In genomic region chr3:112101946-112102345, GRCh38 we compare ENCODE assay signal across 16 cellular contexts. TPM values are rescaled to one million over a fixed set of nuclear protein-coding genes. Genes with fewer than 3 reads are reported as not detected.
DNase-seq lines count a peak whose midpoint lies in the region; ATAC-seq, FAIRE-seq and TF ChIP-seq lines count a peak whose summit lies in the region.
"Had no signal": no experiment of that assay in that cellular context is flagged by ENCODE, and none has a peak within 500 bp of the region (broad histone marks: within the 10 kb centered on the region; RNA-seq: fewer than 3 reads in every experiment).

No MANE protein-coding gene starts in this region.

- no peak for ATAC-seq in mucosa of descending colon
- ATAC-seq: body of pancreas had no signal

- H3K36me3 ChIP-seq in mucosa of descending colon (ENCODE audit: low read depth): no peaks in the 10 kb centered on the region

- H3K4me3 Mint-ChIP-seq in nephron progenitor cell: no peak overlapping the region
- H3K4me3 Mint-ChIP-seq: activated B cell treated with CpG ODN at 0.5 μM for 24 hours; activated T-cell treated with anti-CD3 and anti-CD28 coated beads, Interleukin-2, amount 50 U/mL, for 72 hours had no signal

- peaks cover 62% of the 10 kb centered on the region for H3K4me1 Mint-ChIP-seq in nephron progenitor cell

- peaks cover 5% of the 10 kb centered on the region for H3K4me1 ChIP-seq in mucosa of descending colon (ENCODE audit: low read depth)

- H3K9me3 ChIP-seq in mucosa of descending colon: no peaks in the 10 kb centered on the region
- H3K9me3 ChIP-seq: body of pancreas, stomach had no signal

- H3K4me3 ChIP-seq in mucosa of descending colon: no peak overlapping the region
- H3K4me3 ChIP-seq: body of pancreas, stomach had no signal

- intact Hi-C loops in mucosa of descending colon (cut with DNase I, micrococcal nuclease): no loop called here

- peak overlapping the region; percentile 81 for H3K27ac Mint-ChIP-seq in nephron progenitor cell
- H3K27ac Mint-ChIP-seq: activated B cell treated with CpG ODN at 0.5 μM for 24 hours; activated T-cell treated with anti-CD3 and anti-CD28 coated beads, Interleukin-2, amount 50 U/mL, for 72 hours had no signal

- FAIRE-seq in frontal cortex (lab: Jason Lieb, UNC): no peak
- FAIRE-seq: endometrium had no signal

- no peaks in the 10 kb centered on the region for H3K27me3 Mint-ChIP-seq in nephron progenitor cell (ENCODE audit: low read depth, poor library complexity)
- H3K27me3 Mint-ChIP-seq: activated B cell treated with CpG ODN at 0.5 μM for 24 hours had no signal

- peak; percentile 90 for DNase-seq in EH (ENCODE audit: low read depth)
- DNase-seq in NCI-H226: peak; percentile 84
- DNase-seq in dedifferentiated amniotic fluid mesenchymal stem cell (ENCODE audit: extremely low spot score): peak; percentile 15
- DNase-seq in nephron progenitor cell: no peak
- no peak for DNase-seq in activated CD4-positive, alpha-beta T cell treated with anti-CD3 and anti-CD28 coated beads for 4 hours
- no peak for DNase-seq in mucosa of descending colon
- DNase-seq in 8988T: no peak
- no peak for DNase-seq in frontal cortex (ENCODE audit: low spot score in 2 of 2)
- DNase-seq: activated B cell treated with CpG ODN at 0.5 μM for 24 hours; activated T-cell treated with anti-CD3 and anti-CD28 coated beads, Interleukin-2, amount 50 U/mL, for 72 hours; body of pancreas; NCI-H1048; SHP77; stimulated activated CD4-positive, alpha-beta T cell treated with anti-CD3 and anti-CD28 coated beads, Interleukin-4, amount 100 ng/mL, for 4 hours; stomach had no signal

- peaks cover 85% of the 10 kb centered on the region for H3K36me3 Mint-ChIP-seq in nephron progenitor cell (ENCODE audit: low read depth)

- no peak for TF ChIP-seq CTCF in nephron progenitor cell (IDR thresholded peaks at IDR 0.05)
- TF ChIP-seq CTCF in mucosa of descending colon (IDR thresholded peaks at IDR 0.05): no peak

- peaks cover 4% of the 10 kb centered on the region for H3K9me3 Mint-ChIP-seq in nephron progenitor cell
- H3K9me3 Mint-ChIP-seq: activated T-cell treated with anti-CD3 and anti-CD28 coated beads, Interleukin-2, amount 50 U/mL, for 72 hours had no signal

RNA-seq across cellular contexts. Expression of gene C3orf52, which starts 15.8 kb away (rescaled TPM):
- total RNA-seq in mucosa of descending colon (10 to 100 TPM; 22.6 to 49.9 (median 36.3) TPM), frontal cortex (0.41 TPM)

RNA-seq across cellular contexts. Expression of gene GCSAM, which starts 31.1 kb away (rescaled TPM):
- total RNA-seq in mucosa of descending colon (under 1 TPM in 2 of 3 donors, not detected in 1; 0.36 to 0.41 TPM), frontal cortex (not detected)
- total RNA-seq: body of pancreas had no signal

Comparison
In these comparisons a context has a peak if more than half of its experiments do, and no peak if none do; other contexts are left out.
1. DNase-seq: peak in EH (single experiment), NCI-H226 (single experiment) and dedifferentiated amniotic fluid mesenchymal stem cell (single experiment); none in nephron progenitor cell (single experiment), activated CD4-positive, alpha-beta T cell treated with anti-CD3 and anti-CD28 coated beads for 4 hours (0 of 2), mucosa of descending colon (0 of 3), 8988T (single experiment) and frontal cortex (0 of 2).
2. RNA of gene C3orf52, which starts 15.8 kb away (total RNA-seq): 22.6 to 49.9 TPM in mucosa of descending colon; 0.41 TPM in frontal cortex (single experiment); every median in the first group is over 10 times any median in the second.